In the genomic region with DNA sequence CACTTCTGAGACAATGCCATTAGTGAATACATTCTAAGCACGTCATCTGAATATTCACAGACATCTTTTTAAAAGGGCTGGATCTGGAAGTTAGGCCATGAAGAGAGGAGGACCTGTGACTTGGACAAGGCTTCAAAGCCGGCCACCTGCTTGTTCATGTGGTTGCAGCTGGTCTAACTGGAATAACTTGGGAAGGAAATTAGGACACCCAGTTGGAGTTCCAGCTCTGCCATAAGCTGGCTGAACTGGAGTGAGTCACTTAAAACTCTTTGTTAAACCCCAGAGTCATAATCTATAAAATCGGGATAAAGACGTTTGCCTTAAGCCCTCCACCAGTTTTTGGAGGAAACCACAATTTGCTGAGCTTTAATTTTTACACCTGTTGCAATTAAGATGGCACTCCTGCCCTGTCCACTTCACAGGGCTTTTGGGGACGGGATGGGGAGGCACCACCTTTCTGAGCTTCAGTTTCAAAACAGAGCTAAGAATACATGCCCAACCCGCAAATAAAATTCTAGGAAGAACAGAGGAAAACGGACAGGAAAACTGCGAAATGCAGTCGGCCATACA, we compare ENCODE assay signal across 8 cellular contexts. TPM values are rescaled to one million over a fixed set of nuclear protein-coding genes. Genes with fewer than 3 reads are reported as not detected.
DNase-seq lines count a peak whose midpoint lies in the region; ATAC-seq and FAIRE-seq lines count a peak whose summit lies in the region.

No MANE protein-coding gene starts in this region.

- CTCF ChIA-PET in activated CD4-positive, alpha-beta T cell treated with anti-CD3 and anti-CD28 coated beads, Interleukin-2, amount 10 ng/mL, durations not matched to agents 7 days and 5 days (lab: Charles Lee) = interaction anchor here (0.7 to 2.6 kb wide), 9 partner anchors 10 to 928 kb away, joined by 3 to 11 read pairs (median 4); no protein-coding TSS in a partner anchor

- peaks cover 13% of the 10 kb centered on the region for H3K27me3 Mint-ChIP-seq in activated CD4-positive, alpha-beta T cell treated with anti-CD3 and anti-CD28 coated beads, Interleukin-2, amount 10 ng/mL, durations not matched to agents 7 days and 5 days
- peaks cover 0 to 15% (median 4%) of the 10 kb centered on the region in 5 donors for H3K27me3 Mint-ChIP-seq in naive thymus-derived CD8-positive, alpha-beta T cell

- H3K4me3 Mint-ChIP-seq in activated CD4-positive, alpha-beta T cell treated with anti-CD3 and anti-CD28 coated beads, Interleukin-2, amount 10 ng/mL, durations not matched to agents 7 days and 5 days = peak overlapping the region; percentile 81
- H3K4me3 Mint-ChIP-seq in naive thymus-derived CD8-positive, alpha-beta T cell = peak overlapping the region; percentile 91 to 99 (median 97)

- H3K27ac Mint-ChIP-seq in activated CD4-positive, alpha-beta T cell treated with anti-CD3 and anti-CD28 coated beads, Interleukin-2, amount 10 ng/mL, durations not matched to agents 7 days and 5 days = peak overlapping the region; percentile 98
- peak overlapping the region; percentile 93 to 100 (median 98) for H3K27ac Mint-ChIP-seq in naive thymus-derived CD8-positive, alpha-beta T cell

- POLR2A ChIA-PET in activated CD4-positive, alpha-beta T cell treated with anti-CD3 and anti-CD28 coated beads, Interleukin-2, amount 10 ng/mL, durations not matched to agents 7 days and 5 days (lab: Charles Lee) = interaction anchor here (0.7 kb wide), 1 partner anchor 13 kb away, joined by 3 read pairs; no protein-coding TSS in a partner anchor
- POLR2A ChIA-PET in naive thymus-derived CD8-positive, alpha-beta T cell (lab: Charles Lee) = interaction anchor here (0.6 to 3.8 kb wide), 3 partner anchors 85 to 442 kb away, joined by 3 to 28 read pairs (median 3); a partner anchor contains a TSS

- peaks cover 5% of the 10 kb centered on the region for H3K36me3 Mint-ChIP-seq in activated CD4-positive, alpha-beta T cell treated with anti-CD3 and anti-CD28 coated beads, Interleukin-2, amount 10 ng/mL, durations not matched to agents 7 days and 5 days (ENCODE audit: low read depth)
- H3K36me3 Mint-ChIP-seq in naive thymus-derived CD8-positive, alpha-beta T cell = peaks cover 0 to 4% (median 0%) of the 10 kb centered on the region in 3 donors

- peaks cover 3% of the 10 kb centered on the region for H3K9me3 Mint-ChIP-seq in activated CD4-positive, alpha-beta T cell treated with anti-CD3 and anti-CD28 coated beads, Interleukin-2, amount 10 ng/mL, durations not matched to agents 7 days and 5 days
- no peaks in the 10 kb centered on the region for H3K9me3 Mint-ChIP-seq in naive thymus-derived CD8-positive, alpha-beta T cell

- no peak for ATAC-seq in naive thymus-derived CD8-positive, alpha-beta T cell

- FAIRE-seq in RCC 7860 (lab: Jason Lieb, UNC) = no peak

- DNase-seq in activated CD4-positive, alpha-beta T cell treated with anti-CD3 and anti-CD28 coated beads, Interleukin-2, amount 10 ng/mL, durations not matched to agents 7 days and 5 days = no peak
- DNase-seq in activated CD4-positive, alpha-beta T cell treated with anti-CD3 and anti-CD28 coated beads, Interleukin-2, amount 50 U/mL, for 4 hours = no peak
- DNase-seq in NCI-H2196 treated with DMSO at 0.1 percent for 48 hours (lab: John Stamatoyannopoulos, UW; ENCODE audit: unreplicated experiment) (peak; percentile 23), dermis blood vessel endothelial cell (peak; percentile 41), UCSD-AML1 (lab: John Stamatoyannopoulos, UW; ENCODE audit: unreplicated experiment) (no peak), RCC 7860 (ENCODE audit: low spot score) (no peak), globus pallidus (ENCODE audit: low spot score) (no peak)
- peak in 2 of 10 donors; percentile 7 to 10 for DNase-seq in naive thymus-derived CD8-positive, alpha-beta T cell

- H3K4me1 Mint-ChIP-seq in activated CD4-positive, alpha-beta T cell treated with anti-CD3 and anti-CD28 coated beads, Interleukin-2, amount 10 ng/mL, durations not matched to agents 7 days and 5 days = peaks cover 26% of the 10 kb centered on the region
- peaks cover 13 to 36% (median 32%) of the 10 kb centered on the region in 4 donors for H3K4me1 Mint-ChIP-seq in naive thymus-derived CD8-positive, alpha-beta T cell

RNA-seq across cellular contexts. Expression of a gene that starts 0.5 kb away (rescaled TPM):
- 10 to 100 TPM; 36.0 to 36.2 TPM for total RNA-seq in activated CD4-positive, alpha-beta T cell treated with anti-CD3 and anti-CD28 coated beads, Interleukin-2, amount 10 ng/mL, durations not matched to agents 7 days and 5 days
- total RNA-seq in dermis blood vessel endothelial cell = 21.6 and 23.1 TPM in 2 replicates
- total RNA-seq in naive thymus-derived CD8-positive, alpha-beta T cell = 10 to 100 TPM; 49.8 to 50.3 TPM
- 10 to 100 TPM; 28.4 to 33.9 (median 33.2) TPM for polyA plus RNA-seq in naive thymus-derived CD8-positive, alpha-beta T cell

Comparison
In these comparisons a context has a peak if more than half of its experiments do, and no peak if none do; other contexts are left out.
1. DNase-seq: peak in NCI-H2196 treated with DMSO at 0.1 percent for 48 hours (single experiment) and dermis blood vessel endothelial cell (single experiment); none in activated CD4-positive, alpha-beta T cell treated with anti-CD3 and anti-CD28 coated beads, Interleukin-2, amount 10 ng/mL, durations not matched to agents 7 days and 5 days (single experiment), activated CD4-positive, alpha-beta T cell treated with anti-CD3 and anti-CD28 coated beads, Interleukin-2, amount 50 U/mL, for 4 hours (0 of 2), UCSD-AML1 (single experiment), RCC 7860 (single experiment) and globus pallidus (single experiment).